ENCODE assay signal across 7 cellular contexts in the genomic region with DNA sequence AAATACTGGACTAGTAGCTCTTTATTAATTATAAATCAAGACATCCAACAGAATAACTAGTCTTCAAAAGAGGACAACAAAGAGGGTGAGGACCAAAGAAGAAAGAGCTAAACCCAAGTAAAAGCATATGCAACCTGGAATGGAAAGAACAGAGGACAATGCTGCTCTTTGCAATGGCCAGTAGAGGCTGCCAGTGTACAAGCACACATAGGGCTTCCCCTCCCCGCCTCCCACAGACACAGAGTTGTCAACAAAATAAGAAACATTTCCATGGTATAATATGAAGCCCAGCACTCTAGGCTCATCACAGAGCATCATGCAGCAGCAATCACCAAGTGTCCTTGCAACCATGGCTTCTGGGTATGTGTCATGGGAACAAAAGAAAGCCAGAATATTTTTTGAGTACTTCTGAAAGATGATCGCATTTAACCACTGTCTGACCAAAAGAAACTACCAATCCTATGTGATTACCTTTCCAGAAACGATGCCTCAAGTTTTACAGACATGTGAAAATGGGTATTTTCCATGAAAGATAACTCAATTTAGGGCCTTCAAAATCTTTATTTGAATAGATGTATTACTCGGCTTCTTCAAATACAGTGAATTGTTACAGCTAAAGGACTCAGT. TPM values are rescaled to one million over a fixed set of nuclear protein-coding genes. Genes with fewer than 3 reads are reported as not detected.
A peak's percentile ranks its signal among the peaks of the same experiment; 100 is the strongest.
DNase-seq lines count a peak whose midpoint lies in the region; ATAC-seq, FAIRE-seq and TF ChIP-seq lines count a peak whose summit lies in the region.

No MANE protein-coding gene starts in this region.

- ATAC-seq in HG02610 (IDR thresholded peaks at IDR 0.05; ENCODE audit: unreplicated experiment): peak; percentile 93

- no peak overlapping the region for H3K4me2 ChIP-seq in SU-DHL-6 (ENCODE audit: low read depth, low read length, poor library complexity, severe bottlenecking)
- no peak overlapping the region for H3K4me2 ChIP-seq in hepatocyte
- H3K4me2 ChIP-seq in smooth muscle cell: no peak overlapping the region

- H3K9me3 ChIP-seq in SU-DHL-6 (ENCODE audit: insufficient read depth, low read length) (no peaks in the 10 kb centered on the region), hepatocyte (ENCODE audit: low read depth) (no peaks in the 10 kb centered on the region), smooth muscle cell (replicated peaks; ENCODE audit: low read depth) (no peaks in the 10 kb centered on the region)

- no peak overlapping the region for H3K9ac ChIP-seq in SU-DHL-6 (ENCODE audit: low read length)
- H3K9ac ChIP-seq in smooth muscle cell (ENCODE audit: low read depth): no peak overlapping the region

- H3K27me3 ChIP-seq in SU-DHL-6 (ENCODE audit: low read length) (no peaks in the 10 kb centered on the region), hepatocyte (no peaks in the 10 kb centered on the region), smooth muscle cell (ENCODE audit: low read depth) (no peaks in the 10 kb centered on the region)

- H3K36me3 ChIP-seq in SU-DHL-6 (ENCODE audit: low read length) (no peaks in the 10 kb centered on the region), hepatocyte (replicated peaks; ENCODE audit: insufficient read depth, low read depth) (no peaks in the 10 kb centered on the region), smooth muscle cell (ENCODE audit: low read depth) (no peaks in the 10 kb centered on the region)

- H3F3A ChIP-seq in SU-DHL-6 (ENCODE audit: insufficient read depth) (peaks cover 7% of the 10 kb centered on the region; the same call in 1 of the 2 replicates), smooth muscle cell (ENCODE audit: low read depth) (no peaks in the 10 kb centered on the region)

- TF ChIP-seq POLR2A in GM12892 (IDR thresholded peaks at IDR 0.05; ENCODE audit: low read depth, low read length): no peak

- TF ChIP-seq CTCF in SU-DHL-6 (IDR thresholded peaks at IDR 0.05; ENCODE audit: insufficient read depth, low read length, poor library complexity, severe bottlenecking) (peak; percentile 95), hepatocyte (IDR thresholded peaks at IDR 0.05; ENCODE audit: poor library complexity) (peak; percentile 73), smooth muscle cell (IDR thresholded peaks at IDR 0.05; ENCODE audit: borderline replicate concordance, insufficient read depth, poor library complexity, severe bottlenecking) (peak; percentile 66)

- no peak overlapping the region for H2AFZ ChIP-seq in SU-DHL-6 (ENCODE audit: low read depth, low read length, severe bottlenecking)
- no peak overlapping the region for H2AFZ ChIP-seq in hepatocyte
- no peak overlapping the region for H2AFZ ChIP-seq in smooth muscle cell (ENCODE audit: low read depth)

- H3K79me2 ChIP-seq in SU-DHL-6 (ENCODE audit: insufficient read depth, low read length) (no peaks in the 10 kb centered on the region), hepatocyte (peaks cover 3% of the 10 kb centered on the region), smooth muscle cell (ENCODE audit: low read depth) (peaks cover 16% of the 10 kb centered on the region)

- H3K9me2 ChIP-seq in SU-DHL-6 (replicated peaks; ENCODE audit: insufficient read depth, low read length) (no peaks in the 10 kb centered on the region), hepatocyte (replicated peaks; ENCODE audit: insufficient read depth) (no peaks in the 10 kb centered on the region)

- FAIRE-seq in GM12892 (lab: Jason Lieb, UNC): peak; percentile 93

- no peaks in the 10 kb centered on the region for H3K4me1 ChIP-seq in hepatocyte (ENCODE audit: insufficient read depth)
- H3K4me1 ChIP-seq in smooth muscle cell (ENCODE audit: low read depth): peaks cover 8% of the 10 kb centered on the region

- H3K4me3 ChIP-seq in SU-DHL-6 (ENCODE audit: insufficient read depth, low read length, poor library complexity, severe bottlenecking): no peak overlapping the region
- H3K4me3 ChIP-seq in hepatocyte: no peak overlapping the region
- no peak overlapping the region for H3K4me3 ChIP-seq in smooth muscle cell

- DNase-seq in GM12892 (ENCODE audit: insufficient read length) (peak; percentile 13), MV-4-11 (lab: John Stamatoyannopoulos, UW) (peak; percentile 55), amygdala (lab: John Stamatoyannopoulos, UW) (peak in 35 of 56 donors; percentile 1 to 56 (median 16)), hepatocyte (ENCODE audit: low spot score) (peak; percentile 77), smooth muscle cell (lab: John Stamatoyannopoulos, UW; ENCODE audit: unreplicated experiment) (no peak)

- 56% methylated on average over 4 of the region's 4 CpGs for WGBS in hepatocyte (ENCODE audit: low lambda C conversion rate, missing lambda C conversion rate)
- WGBS in smooth muscle cell (ENCODE audit: low lambda C conversion rate): 63% methylated on average over 4 of the region's 4 CpGs

- H4K20me1 ChIP-seq in SU-DHL-6 (ENCODE audit: low read depth, low read length): 0 out of 2 replicates have a peak, but pooled peaks cover 4% of the 10 kb centered on the region
- H4K20me1 ChIP-seq in hepatocyte (ENCODE audit: insufficient read depth, poor library complexity, severe bottlenecking): no peaks in the 10 kb centered on the region
- H4K20me1 ChIP-seq in smooth muscle cell (ENCODE audit: low read depth): no peaks in the 10 kb centered on the region

- no peak overlapping the region for H3K27ac ChIP-seq in SU-DHL-6 (ENCODE audit: low read depth, low read length)
- H3K27ac ChIP-seq in hepatocyte: no peak overlapping the region
- H3K27ac ChIP-seq in smooth muscle cell (ENCODE audit: low read depth): no peak overlapping the region

RNA-seq across cellular contexts. Expression of gene RFX3, which starts 58.1 kb away (rescaled TPM):
- 7.2 TPM for polyA plus RNA-seq in GM12892 (2012; ENCODE audit: missing spikeins)
- 6.5 and 7.9 TPM in 2 replicates for total RNA-seq in hepatocyte
- 4.4 and 5.8 TPM in 2 replicates for polyA plus RNA-seq in hepatocyte
- total RNA-seq in smooth muscle cell: 8.7 and 14.1 TPM in 2 replicates
- 4.4 and 5.0 TPM in 2 replicates for polyA plus RNA-seq in smooth muscle cell
